ENCODE assay signal across 23 cellular contexts in genomic region chr19:54650108-54650666, GRCh38. TPM values are rescaled to one million over a fixed set of nuclear protein-coding genes. Genes with fewer than 3 reads are reported as not detected.
DNase-seq lines count a peak whose midpoint lies in the region; ATAC-seq, FAIRE-seq and TF ChIP-seq lines count a peak whose summit lies in the region.
"Had no signal": no experiment of that assay in that cellular context is flagged by ENCODE, and none has a peak within 500 bp of the region (broad histone marks: within the 10 kb centered on the region; RNA-seq: fewer than 3 reads in every experiment).

No MANE protein-coding gene starts in this region.

- no peak for DNase-seq in HepG2 (ENCODE audit: low spot score)
- DNase-seq in right lobe of liver = no peak
- peak; percentile 47 for DNase-seq in H54 (ENCODE audit: insufficient read length, low spot score)
- DNase-seq in MV-4-11 (lab: John Stamatoyannopoulos, UW) = peak; percentile 48
- DNase-seq in upper lobe of right lung = peak; percentile 43
- no peak for DNase-seq in GM13976 (ENCODE audit: low spot score)
- DNase-seq: 8988T; CD4-positive, alpha-beta memory T cell; DMS153; DMS79; EL had no signal

- no peak overlapping the region for H3K9ac ChIP-seq in HepG2 (ENCODE audit: insufficient read depth, low read depth, low read length)
- H3K9ac ChIP-seq: KMS-11 had no signal

- H3K27me3 ChIP-seq in HepG2 (ENCODE audit: control insufficient read depth in 1 of 2, insufficient read depth in 2 of 2, low read length in 2 of 2) = 0 out of 5 replicates have a peak, but pooled peaks cover 0 to 3% of the 10 kb centered on the region in 2 experiments
- no peaks in the 10 kb centered on the region for H3K27me3 ChIP-seq in right lobe of liver
- peaks cover 3% of the 10 kb centered on the region for H3K27me3 ChIP-seq in upper lobe of right lung

- TF ChIP-seq CTCF in HepG2 (CRISPR knock-in tag; IDR thresholded peaks at IDR 0.05) = no peak
- TF ChIP-seq CTCF in right lobe of liver (IDR thresholded peaks at IDR 0.05) = no peak
- no peak for TF ChIP-seq CTCF in upper lobe of right lung (IDR thresholded peaks at IDR 0.05)
- TF ChIP-seq CTCF in GM13976 (IDR thresholded peaks at IDR 0.05; ENCODE audit: borderline replicate concordance, control extremely low read depth, extremely low read depth, insufficient read depth, missing control alignments) = no peak

- FAIRE-seq in HepG2 (lab: Jason Lieb, UNC) = no peak
- no peak for FAIRE-seq in H54 (lab: Jason Lieb, UNC)
- FAIRE-seq: GM12891, GM18507, H1, HTR-8/SVneo had no signal

- H3K27ac ChIP-seq in HepG2 (ENCODE audit: extremely low read length, insufficient read depth, low read length) = no peak overlapping the region
- H3K27ac ChIP-seq in right lobe of liver = no peak overlapping the region
- no peak overlapping the region for H3K27ac ChIP-seq in upper lobe of right lung
- H3K27ac ChIP-seq: C4-2B, KMS-11 had no signal

- H2AFZ ChIP-seq in HepG2 (ENCODE audit: low read length) = no peak overlapping the region

- CTCF ChIA-PET in HepG2 (lab: Yijun Ruan, JAX; ENCODE audit: low intra/inter-chr PET ratio, low total read pairs) = no interaction called here

- H3K4me1 ChIP-seq in HepG2 (ENCODE audit: insufficient read depth, low read length) = no peaks in the 10 kb centered on the region
- no peaks in the 10 kb centered on the region for H3K4me1 ChIP-seq in right lobe of liver
- H3K4me1 ChIP-seq in upper lobe of right lung = no peaks in the 10 kb centered on the region
- H3K4me1 ChIP-seq: HAP-1 had no signal

- TF ChIP-seq EP300 in HepG2 (IDR thresholded peaks at IDR 0.05; ENCODE audit: low read depth in 2 of 2, low read length in 2 of 2) = no peak
- TF ChIP-seq EP300 in HepG2 (CRISPR knock-in tag; IDR thresholded peaks at IDR 0.05; ENCODE audit: borderline replicate concordance) = no peak

- WGBS in HepG2 (ENCODE audit: low lambda C conversion rate) = 17% methylated on average over 6 of the region's 6 CpGs
- WGBS in right lobe of liver (ENCODE audit: insufficient coverage, low coverage, low lambda C conversion rate, missing lambda C conversion rate) = 55% methylated on average over 5 of the region's 6 CpGs

- H3K4me3 ChIP-seq in HepG2 (replicated peaks in 1 of 3; ENCODE audit: insufficient read depth in 1 of 3, low read depth in 2 of 3, low read length in 3 of 3) (no peak overlapping the region), right lobe of liver (no peak overlapping the region), upper lobe of right lung (no peak overlapping the region)
- H3K4me3 ChIP-seq: HAP-1 had no signal

- no peak for TF ChIP-seq POLR2A in HepG2 (IDR thresholded peaks at IDR 0.05; ENCODE audit: insufficient read depth in 1 of 2, low read depth in 2 of 2, low read length in 2 of 2)
- TF ChIP-seq POLR2A in right lobe of liver (IDR thresholded peaks at IDR 0.05) = no peak
- no peak for TF ChIP-seq POLR2A in H54 (IDR thresholded peaks at IDR 0.05; ENCODE audit: low read depth, low read length)

- H3K9me3 ChIP-seq in HepG2 (ENCODE audit: low read length) = no peaks in the 10 kb centered on the region
- H3K9me3 ChIP-seq in right lobe of liver = no peaks in the 10 kb centered on the region
- no peaks in the 10 kb centered on the region for H3K9me3 ChIP-seq in upper lobe of right lung
- H3K9me3 ChIP-seq: HAP-1 had no signal

- no peaks in the 10 kb centered on the region for H4K20me1 ChIP-seq in HepG2 (ENCODE audit: insufficient read depth, low read length)

- POLR2A ChIA-PET in HepG2 (lab: Yijun Ruan, JAX) = no interaction called here

- H3K4me2 ChIP-seq in HepG2 (ENCODE audit: low read depth, low read length) = no peak overlapping the region
- H3K4me2 ChIP-seq: KMS-11 had no signal

- ATAC-seq in HepG2 (no peak), right lobe of liver (no peak), upper lobe of right lung (peak; percentile 83), GM18861 (IDR thresholded peaks at IDR 0.05; ENCODE audit: unreplicated experiment) (no peak), HG02938 (IDR thresholded peaks at IDR 0.05; ENCODE audit: unreplicated experiment) (no peak)

- in situ Hi-C loops in HepG2 (cut with HindIII; ENCODE audit: extremely low pct_ligation_motif_present, low pct_unique_long_range_greater_than_20kb) (no loop called here), GM13976 (cut with MboI; ENCODE audit: low sequenced_read_pairs, unreplicated experiment) (loop anchor here (25.0 kb wide), 1 partner anchor 163 kb away; no protein-coding TSS in a partner anchor)

- BruUV-seq in HepG2 (replicated peaks; lab: Mats Ljungman, UMichigan) = no TSS peak

- H3K36me3 ChIP-seq in HepG2 (replicated peaks in 1 of 2; ENCODE audit: control insufficient read depth in 1 of 2, insufficient read depth in 2 of 2, low read length in 2 of 2) (no peaks in the 10 kb centered on the region), right lobe of liver (no peaks in the 10 kb centered on the region), upper lobe of right lung (no peaks in the 10 kb centered on the region)
- H3K36me3 ChIP-seq: HAP-1 had no signal

- H3K79me2 ChIP-seq in HepG2 (ENCODE audit: insufficient read depth, low read length) = no peaks in the 10 kb centered on the region

- no peak for TF ChIP-seq RAD21 in HepG2 (CRISPR knock-in tag; IDR thresholded peaks at IDR 0.05)

- intact Hi-C loops in HepG2 (cut with micrococcal nuclease; ENCODE audit: unreplicated experiment) = no loop called here
- intact Hi-C loops in right lobe of liver (cut with DNase I) = no loop called here
- intact Hi-C loops in upper lobe of right lung (cut with DNase I) = no loop called here

RNA-seq across cellular contexts. Expression of gene LILRB4, which starts 12.6 kb away (rescaled TPM):
- not detected in 2 replicates for total RNA-seq in HepG2 (2016; rRNA removed; fragmentation: Illumina TruSeq; extraction: Trizol)
- total RNA-seq in HepG2 (2016; cell fraction: cytosol; rRNA removed; fragmentation: Illumina TruSeq; extraction: Trizol; ENCODE audit: low read depth) = not detected in 2 replicates
- total RNA-seq in HepG2 (2016; cell fraction: insoluble cytoplasmic fraction; rRNA removed; fragmentation: Illumina TruSeq; extraction: Trizol) = not detected in 2 replicates
- not detected in 2 replicates for total RNA-seq in HepG2 (2016; cell fraction: membrane; rRNA removed; fragmentation: Illumina TruSeq; extraction: Trizol)
- not detected in 2 replicates for total RNA-seq in HepG2 (2016; cell fraction: nucleus; rRNA removed; fragmentation: Illumina TruSeq; extraction: Trizol)
- not detected in 2 replicates for polyA plus RNA-seq in HepG2 (2011; rRNA removed)
- polyA plus RNA-seq in HepG2 (2011; cell fraction: cytosol; rRNA removed) = not detected in 2 replicates
- not detected in 2 replicates for polyA plus RNA-seq in HepG2 (2011; cell fraction: nucleus; rRNA removed)
- not detected in 2 replicates for polyA plus RNA-seq in HepG2 (2012)
- polyA plus RNA-seq in HepG2 (2016; cell fraction: cytosol; fragmentation: Illumina TruSeq; extraction: Trizol; ENCODE audit: low read depth) = not detected in 2 replicates
- not detected in 2 replicates for polyA plus RNA-seq in HepG2 (2016; cell fraction: insoluble cytoplasmic fraction; fragmentation: Illumina TruSeq; extraction: Trizol; ENCODE audit: low read depth)
- not detected in 2 replicates for polyA plus RNA-seq in HepG2 (2016; cell fraction: membrane; fragmentation: Illumina TruSeq; extraction: Trizol; ENCODE audit: low read depth)
- polyA plus RNA-seq in HepG2 (2016; cell fraction: nucleus; fragmentation: Illumina TruSeq; extraction: Trizol; ENCODE audit: insufficient read depth, low read depth) = not detected in 2 replicates
- polyA minus RNA-seq in HepG2 (2011; rRNA and poly(A)+ RNA removed; ENCODE audit: low replicate concordance) = not detected in 2 replicates
- polyA minus RNA-seq in HepG2 (2011; cell fraction: cytosol; rRNA and poly(A)+ RNA removed) = not detected in 2 replicates
- not detected in 2 replicates for polyA minus RNA-seq in HepG2 (2011; cell fraction: nucleus; rRNA and poly(A)+ RNA removed)
- 1 to 10 TPM; 1.9 to 9.5 (median 2.5) TPM for total RNA-seq in right lobe of liver
- 29.8 TPM for total RNA-seq in upper lobe of right lung
- total RNA-seq: G401, H1, LHCN-M2 had no signal
- polyA plus RNA-seq: CD4-positive, alpha-beta memory T cell; H1 had no signal

RNA-seq across cellular contexts. Expression of gene LILRB1, which starts 19.9 kb away (rescaled TPM):
- total RNA-seq in HepG2 (2016; rRNA removed; fragmentation: Illumina TruSeq; extraction: Trizol) = not detected in 2 replicates
- total RNA-seq in HepG2 (2016; cell fraction: cytosol; rRNA removed; fragmentation: Illumina TruSeq; extraction: Trizol; ENCODE audit: low read depth) = not detected in 2 replicates
- not detected in 2 replicates for total RNA-seq in HepG2 (2016; cell fraction: insoluble cytoplasmic fraction; rRNA removed; fragmentation: Illumina TruSeq; extraction: Trizol)
- not detected in 2 replicates for total RNA-seq in HepG2 (2016; cell fraction: membrane; rRNA removed; fragmentation: Illumina TruSeq; extraction: Trizol)
- not detected in 2 replicates for total RNA-seq in HepG2 (2016; cell fraction: nucleus; rRNA removed; fragmentation: Illumina TruSeq; extraction: Trizol)
- not detected in 2 replicates for polyA plus RNA-seq in HepG2 (2011; rRNA removed)
- 0.03 TPM in 1 of 2 replicates, not detected in the other for polyA plus RNA-seq in HepG2 (2011; cell fraction: cytosol; rRNA removed)
- 0.16 TPM in 1 of 2 replicates, not detected in the other for polyA plus RNA-seq in HepG2 (2011; cell fraction: nucleus; rRNA removed)
- not detected in 2 replicates for polyA plus RNA-seq in HepG2 (2012)
- not detected in 2 replicates for polyA plus RNA-seq in HepG2 (2016; cell fraction: cytosol; fragmentation: Illumina TruSeq; extraction: Trizol; ENCODE audit: low read depth)
- not detected in 2 replicates for polyA plus RNA-seq in HepG2 (2016; cell fraction: insoluble cytoplasmic fraction; fragmentation: Illumina TruSeq; extraction: Trizol; ENCODE audit: low read depth)
- not detected in 2 replicates for polyA plus RNA-seq in HepG2 (2016; cell fraction: membrane; fragmentation: Illumina TruSeq; extraction: Trizol; ENCODE audit: low read depth)
- not detected in 2 replicates for polyA plus RNA-seq in HepG2 (2016; cell fraction: nucleus; fragmentation: Illumina TruSeq; extraction: Trizol; ENCODE audit: insufficient read depth, low read depth)
- 0.16 TPM in 1 of 2 replicates, not detected in the other for polyA minus RNA-seq in HepG2 (2011; rRNA and poly(A)+ RNA removed; ENCODE audit: low replicate concordance)
- polyA minus RNA-seq in HepG2 (2011; cell fraction: cytosol; rRNA and poly(A)+ RNA removed) = not detected in 2 replicates
- polyA minus RNA-seq in HepG2 (2011; cell fraction: nucleus; rRNA and poly(A)+ RNA removed) = not detected in 2 replicates
- 10 to 100 TPM in 1 of 6 experiments, 1 to 10 TPM in 5; 1.7 to 21.9 (median 4.1) TPM for total RNA-seq in right lobe of liver
- 23.6 TPM for total RNA-seq in upper lobe of right lung
- total RNA-seq: G401, H1, LHCN-M2 had no signal
- polyA plus RNA-seq: H1 had no signal

RNA-seq across cellular contexts. Expression of gene LILRA1, which starts 56.8 kb away (rescaled TPM):
- not detected in 2 replicates for total RNA-seq in HepG2 (2016; rRNA removed; fragmentation: Illumina TruSeq; extraction: Trizol)
- not detected in 2 replicates for total RNA-seq in HepG2 (2016; cell fraction: cytosol; rRNA removed; fragmentation: Illumina TruSeq; extraction: Trizol; ENCODE audit: low read depth)
- total RNA-seq in HepG2 (2016; cell fraction: insoluble cytoplasmic fraction; rRNA removed; fragmentation: Illumina TruSeq; extraction: Trizol) = not detected in 2 replicates
- not detected in 2 replicates for total RNA-seq in HepG2 (2016; cell fraction: membrane; rRNA removed; fragmentation: Illumina TruSeq; extraction: Trizol)
- not detected in 2 replicates for total RNA-seq in HepG2 (2016; cell fraction: nucleus; rRNA removed; fragmentation: Illumina TruSeq; extraction: Trizol)
- polyA plus RNA-seq in HepG2 (2011; rRNA removed) = not detected in 2 replicates
- polyA plus RNA-seq in HepG2 (2011; cell fraction: cytosol; rRNA removed) = not detected in 2 replicates
- polyA plus RNA-seq in HepG2 (2011; cell fraction: nucleus; rRNA removed) = not detected in 2 replicates
- not detected in 2 replicates for polyA plus RNA-seq in HepG2 (2012)
- not detected in 2 replicates for polyA plus RNA-seq in HepG2 (2016; cell fraction: cytosol; fragmentation: Illumina TruSeq; extraction: Trizol; ENCODE audit: low read depth)
- not detected in 2 replicates for polyA plus RNA-seq in HepG2 (2016; cell fraction: insoluble cytoplasmic fraction; fragmentation: Illumina TruSeq; extraction: Trizol; ENCODE audit: low read depth)
- polyA plus RNA-seq in HepG2 (2016; cell fraction: membrane; fragmentation: Illumina TruSeq; extraction: Trizol; ENCODE audit: low read depth) = not detected in 2 replicates
- polyA plus RNA-seq in HepG2 (2016; cell fraction: nucleus; fragmentation: Illumina TruSeq; extraction: Trizol; ENCODE audit: insufficient read depth, low read depth) = not detected in 2 replicates
- polyA minus RNA-seq in HepG2 (2011; rRNA and poly(A)+ RNA removed; ENCODE audit: low replicate concordance) = not detected in 2 replicates
- polyA minus RNA-seq in HepG2 (2011; cell fraction: cytosol; rRNA and poly(A)+ RNA removed) = not detected in 2 replicates
- polyA minus RNA-seq in HepG2 (2011; cell fraction: nucleus; rRNA and poly(A)+ RNA removed) = not detected in 2 replicates
- 1 to 10 TPM in 3 of 6 experiments, under 1 TPM in 3; 0.62 to 2.7 (median 1.0) TPM for total RNA-seq in right lobe of liver
- total RNA-seq in upper lobe of right lung = 4.7 TPM
- total RNA-seq: B cell; CD4-positive, alpha-beta memory T cell; G401; H1; LHCN-M2 had no signal
- polyA plus RNA-seq: CD4-positive, alpha-beta memory T cell; H1 had no signal

Comparison
In these comparisons a context has a peak if more than half of its experiments do, and no peak if none do; other contexts are left out.
1. DNase-seq: peak in H54 (single experiment), MV-4-11 (single experiment) and upper lobe of right lung (single experiment); none in HepG2 (single experiment), right lobe of liver (0 of 3) and GM13976 (single experiment).